In the genomic region with DNA sequence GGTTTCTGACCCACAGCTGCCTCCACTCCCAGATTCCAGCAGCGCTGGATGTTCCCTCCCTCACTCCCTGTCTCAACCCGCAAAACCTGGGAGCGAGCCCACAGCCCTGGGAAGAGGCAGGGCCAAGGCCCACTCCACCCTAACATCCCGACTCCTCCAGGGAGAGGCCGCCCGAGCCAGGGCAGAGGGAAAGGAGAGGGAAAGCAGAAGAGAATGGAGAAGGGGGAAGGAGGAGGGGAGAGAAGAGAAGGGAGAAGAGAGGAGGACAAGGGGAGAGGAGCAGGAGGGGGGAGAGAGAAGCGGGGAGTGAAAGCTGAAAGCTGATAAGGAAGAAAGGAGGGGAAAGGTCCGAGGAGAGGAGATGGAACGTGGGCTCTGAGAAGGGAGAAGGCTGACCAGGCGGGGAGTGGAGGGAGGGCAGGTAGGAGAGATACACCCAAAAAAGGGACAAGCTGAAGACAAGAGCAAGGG, we compare ENCODE assay signal across 8 cellular contexts.
DNase-seq lines count a peak whose midpoint lies in the region; ATAC-seq and TF ChIP-seq lines count a peak whose summit lies in the region.

No MANE protein-coding gene starts in this region.

- H3K27me3 ChIP-seq in muscle layer of colon (ENCODE audit: control insufficient read depth in 1 of 2, insufficient read depth in 2 of 2, low read length in 2 of 2): peaks cover 0 to 40% of the 10 kb centered on the region in 2 donors

- no peak for TF ChIP-seq CTCF in AG04449 (IDR thresholded peaks at IDR 0.05; ENCODE audit: insufficient read depth, low read length, missing control alignments)
- no peak for TF ChIP-seq CTCF in LNCaP clone FGC (IDR thresholded peaks at IDR 0.05; ENCODE audit: control insufficient read depth, extremely low read depth, insufficient read depth)

- no peaks in the 10 kb centered on the region for H3K36me3 Mint-ChIP-seq in effector memory CD8-positive, alpha-beta T cell (ENCODE audit: insufficient read depth)

- H3K27ac ChIP-seq in muscle layer of colon (ENCODE audit: low read depth, low read length): peak overlapping the region; percentile 54

- ATAC-seq in effector memory CD8-positive, alpha-beta T cell (replicated peaks): no peak
- no peak for ATAC-seq in GM19455 (IDR thresholded peaks at IDR 0.05; ENCODE audit: unreplicated experiment)
- no peak for ATAC-seq in GM21381 (IDR thresholded peaks at IDR 0.05; ENCODE audit: unreplicated experiment)

- H3K9me3 Mint-ChIP-seq in effector memory CD8-positive, alpha-beta T cell: no peaks in the 10 kb centered on the region

- DNase-seq in AG04449 (ENCODE audit: low read depth, low spot score) (no peak), LNCaP clone FGC (ENCODE audit: low read depth) (no peak), NCI-H1105 (lab: John Stamatoyannopoulos, UW) (no peak), NCI-H2029 treated with DMSO at 0.1 percent for 48 hours (lab: John Stamatoyannopoulos, UW) (no peak)
- DNase-seq in effector memory CD8-positive, alpha-beta T cell: no peak

- H3K36me3 ChIP-seq in muscle layer of colon (ENCODE audit: insufficient read depth, low read length): no peaks in the 10 kb centered on the region

- H3K4me3 Mint-ChIP-seq in effector memory CD8-positive, alpha-beta T cell: peak overlapping the region; percentile 37 to 54

- H3K27ac Mint-ChIP-seq in effector memory CD8-positive, alpha-beta T cell: no peak overlapping the region

- H3K9me3 ChIP-seq in muscle layer of colon (ENCODE audit: low read length): no peaks in the 10 kb centered on the region

- POLR2A ChIA-PET in AG04449 (lab: Yijun Ruan, JAX): interaction anchor here (2.9 kb wide), 1 partner anchor 457 kb away, joined by 12 read pairs; the partner anchor contains the start of gene EFNB1

- H3K4me1 Mint-ChIP-seq in effector memory CD8-positive, alpha-beta T cell (ENCODE audit: low read depth in 2 of 2): peaks cover 0 to 2% of the 10 kb centered on the region in 2 donors

- peaks cover 0 to 3% of the 10 kb centered on the region in 2 donors for H3K27me3 Mint-ChIP-seq in effector memory CD8-positive, alpha-beta T cell

- H3K4me3 ChIP-seq in AG04449 (ENCODE audit: low read depth, low read length) (peak overlapping the region; percentile 52), LNCaP clone FGC (ENCODE audit: low read depth, low read length) (peak overlapping the region; percentile 18; the same call in 1 of the 2 replicates), muscle layer of colon (ENCODE audit: low read depth in 1 of 2, low read length in 2 of 2) (peak overlapping the region; percentile 25 to 42)

- no peak overlapping the region for H3K9ac ChIP-seq in muscle layer of colon (ENCODE audit: low read length)

- CTCF ChIA-PET in AG04449 (lab: Yijun Ruan, JAX): interaction anchor here (1.0 to 3.8 kb wide), 6 partner anchors 10 to 462 kb away, joined by 3 to 33 read pairs (median 6); partner anchors contain the start of gene EFNB1

- H3K4me1 ChIP-seq in muscle layer of colon (ENCODE audit: insufficient read depth, low read length): peaks cover 25% of the 10 kb centered on the region
